In genomic region chr1:238104752-238105151, GRCh38 we compare ENCODE assay signal across 19 cellular contexts.
"Had no signal": no experiment of that assay in that cellular context is flagged by ENCODE, and none has a peak within 500 bp of the region (broad histone marks: within the 10 kb centered on the region; RNA-seq: fewer than 3 reads in every experiment).

No MANE protein-coding gene starts in this region.

- H3K27me3 Mint-ChIP-seq: activated B cell treated with CpG ODN at 0.5 μM for 24 hours; activated CD4-positive, alpha-beta memory T cell treated with anti-CD3 and anti-CD28 coated beads, Interleukin-2, amount 10 ng/mL, durations not matched to agents 7 days and 5 days; activated CD4-positive, alpha-beta T cell treated with anti-CD3 and anti-CD28 coated beads, Interleukin-2, amount 10 ng/mL, durations not matched to agents 7 days and 5 days; activated CD8-positive, alpha-beta memory T cell treated with anti-CD3 and anti-CD28 coated beads, Interleukin-2, amount 10 ng/mL, durations not matched to agents 7 days and 5 days; activated naive CD4-positive, alpha-beta T cell treated with anti-CD3 and anti-CD28 coated beads, Interleukin-2, amount 10 ng/mL, durations not matched to agents 7 days and 5 days; activated naive CD4-positive, alpha-beta T cell treated with anti-CD3 and anti-CD28 coated beads, Interleukin-2, amount 50 U/mL, for 24 hours; activated naive CD8-positive, alpha-beta T cell; activated naive CD8-positive, alpha-beta T cell treated with anti-CD3 and anti-CD28 coated beads, Interleukin-2, amount 10 ng/mL, durations not matched to agents 7 days and 5 days; activated naive CD8-positive, alpha-beta T cell treated with anti-CD3 and anti-CD28 coated beads, Interleukin-2, amount 50 U/mL, for 24 hours; activated T-cell treated with anti-CD3 and anti-CD28 coated beads, Interleukin-2, amount 50 U/mL, for 24 hours; brain; central memory CD8-positive, alpha-beta T cell had no signal

- H3K4me3 Mint-ChIP-seq: activated B cell treated with CpG ODN at 0.5 μM for 24 hours; activated CD4-positive, alpha-beta memory T cell treated with anti-CD3 and anti-CD28 coated beads, Interleukin-2, amount 10 ng/mL, durations not matched to agents 7 days and 5 days; activated CD4-positive, alpha-beta T cell treated with anti-CD3 and anti-CD28 coated beads, Interleukin-2, amount 10 ng/mL, durations not matched to agents 7 days and 5 days; activated CD8-positive, alpha-beta memory T cell treated with anti-CD3 and anti-CD28 coated beads, Interleukin-2, amount 10 ng/mL, durations not matched to agents 7 days and 5 days; activated CD8-positive, alpha-beta T cell treated with anti-CD3 and anti-CD28 coated beads, Interleukin-2, amount 10 ng/mL, durations not matched to agents 7 days and 5 days; activated naive CD4-positive, alpha-beta T cell treated with anti-CD3 and anti-CD28 coated beads, Interleukin-2, amount 10 ng/mL, durations not matched to agents 7 days and 5 days; activated naive CD4-positive, alpha-beta T cell treated with anti-CD3 and anti-CD28 coated beads, Interleukin-2, amount 50 U/mL, for 24 hours; activated naive CD8-positive, alpha-beta T cell; activated naive CD8-positive, alpha-beta T cell treated with anti-CD3 and anti-CD28 coated beads, Interleukin-2, amount 10 ng/mL, durations not matched to agents 7 days and 5 days; activated naive CD8-positive, alpha-beta T cell treated with anti-CD3 and anti-CD28 coated beads, Interleukin-2, amount 50 U/mL, for 24 hours; activated T-cell treated with anti-CD3 and anti-CD28 coated beads, Interleukin-2, amount 50 U/mL, for 24 hours; brain; central memory CD8-positive, alpha-beta T cell; T-helper 1 cell treated with Interleukin-12 subunit alpha and Interleukin-12 subunit beta and Interleukin-4 antibody, amounts not matched to agents 30 μg/mL and 1 μg/mL, for 36 hours; T-helper 2 cell treated with Interferon-gamma antibody and Interleukin-4, amounts not matched to agents 5 μg/mL and 100 μg/mL, for 36 hours had no signal

- H3K36me3 Mint-ChIP-seq: activated CD8-positive, alpha-beta memory T cell treated with anti-CD3 and anti-CD28 coated beads, Interleukin-2, amount 10 ng/mL, durations not matched to agents 7 days and 5 days; activated naive CD4-positive, alpha-beta T cell treated with anti-CD3 and anti-CD28 coated beads, Interleukin-2, amount 10 ng/mL, durations not matched to agents 7 days and 5 days; activated naive CD4-positive, alpha-beta T cell treated with anti-CD3 and anti-CD28 coated beads, Interleukin-2, amount 50 U/mL, for 24 hours; activated naive CD8-positive, alpha-beta T cell; activated naive CD8-positive, alpha-beta T cell treated with anti-CD3 and anti-CD28 coated beads, Interleukin-2, amount 10 ng/mL, durations not matched to agents 7 days and 5 days; brain had no signal

- H3K4me1 ChIP-seq: ascending aorta had no signal

- H3K4me1 Mint-ChIP-seq: activated B cell treated with CpG ODN at 0.5 μM for 24 hours; activated CD4-positive, alpha-beta memory T cell treated with anti-CD3 and anti-CD28 coated beads, Interleukin-2, amount 10 ng/mL, durations not matched to agents 7 days and 5 days; activated CD4-positive, alpha-beta T cell treated with anti-CD3 and anti-CD28 coated beads, Interleukin-2, amount 10 ng/mL, durations not matched to agents 7 days and 5 days; activated CD8-positive, alpha-beta memory T cell treated with anti-CD3 and anti-CD28 coated beads, Interleukin-2, amount 10 ng/mL, durations not matched to agents 7 days and 5 days; activated naive CD4-positive, alpha-beta T cell treated with anti-CD3 and anti-CD28 coated beads, Interleukin-2, amount 10 ng/mL, durations not matched to agents 7 days and 5 days; activated naive CD4-positive, alpha-beta T cell treated with anti-CD3 and anti-CD28 coated beads, Interleukin-2, amount 50 U/mL, for 24 hours; activated naive CD8-positive, alpha-beta T cell treated with anti-CD3 and anti-CD28 coated beads, Interleukin-2, amount 10 ng/mL, durations not matched to agents 7 days and 5 days; activated naive CD8-positive, alpha-beta T cell treated with anti-CD3 and anti-CD28 coated beads, Interleukin-2, amount 50 U/mL, for 24 hours; brain; central memory CD8-positive, alpha-beta T cell had no signal

- H3K36me3 ChIP-seq: ascending aorta, cardiac muscle cell had no signal

- H3K27me3 ChIP-seq: ascending aorta, cardiac muscle cell had no signal

- H3K9me3 Mint-ChIP-seq: activated naive CD4-positive, alpha-beta T cell treated with anti-CD3 and anti-CD28 coated beads, Interleukin-2, amount 50 U/mL, for 24 hours; brain had no signal

- H3K9me3 ChIP-seq: ascending aorta had no signal

- ATAC-seq: activated CD8-positive, alpha-beta memory T cell treated with anti-CD3 and anti-CD28 coated beads, Interleukin-2, amount 10 ng/mL, durations not matched to agents 7 days and 5 days; activated CD8-positive, alpha-beta T cell treated with anti-CD3 and anti-CD28 coated beads, Interleukin-2, amount 10 ng/mL, durations not matched to agents 7 days and 5 days; activated naive CD8-positive, alpha-beta T cell treated with anti-CD3 and anti-CD28 coated beads, Interleukin-2, amount 50 U/mL, for 24 hours had no signal

- H3K27ac Mint-ChIP-seq: activated B cell treated with CpG ODN at 0.5 μM for 24 hours; activated CD4-positive, alpha-beta memory T cell treated with anti-CD3 and anti-CD28 coated beads, Interleukin-2, amount 10 ng/mL, durations not matched to agents 7 days and 5 days; activated CD4-positive, alpha-beta T cell treated with anti-CD3 and anti-CD28 coated beads, Interleukin-2, amount 10 ng/mL, durations not matched to agents 7 days and 5 days; activated CD8-positive, alpha-beta memory T cell treated with anti-CD3 and anti-CD28 coated beads, Interleukin-2, amount 10 ng/mL, durations not matched to agents 7 days and 5 days; activated CD8-positive, alpha-beta T cell treated with anti-CD3 and anti-CD28 coated beads, Interleukin-2, amount 10 ng/mL, durations not matched to agents 7 days and 5 days; activated naive CD4-positive, alpha-beta T cell treated with anti-CD3 and anti-CD28 coated beads, Interleukin-2, amount 10 ng/mL, durations not matched to agents 7 days and 5 days; activated naive CD4-positive, alpha-beta T cell treated with anti-CD3 and anti-CD28 coated beads, Interleukin-2, amount 50 U/mL, for 24 hours; activated naive CD8-positive, alpha-beta T cell; activated naive CD8-positive, alpha-beta T cell treated with anti-CD3 and anti-CD28 coated beads, Interleukin-2, amount 10 ng/mL, durations not matched to agents 7 days and 5 days; activated naive CD8-positive, alpha-beta T cell treated with anti-CD3 and anti-CD28 coated beads, Interleukin-2, amount 50 U/mL, for 24 hours; activated T-cell treated with anti-CD3 and anti-CD28 coated beads, Interleukin-2, amount 50 U/mL, for 24 hours; activated T-helper 2 cell treated with anti-CD3 and anti-CD28 coated beads, Interferon-gamma antibody, Interleukin-2, Interleukin-4, amounts not matched to agents 10 μg/mL and 5 μg/mL and 100 μg/mL, durations not matched to agents 14 hours and 24 hours and 36 hours; brain; T-helper 1 cell treated with Interleukin-12 subunit alpha and Interleukin-12 subunit beta and Interleukin-4 antibody, amounts not matched to agents 30 μg/mL and 1 μg/mL, for 36 hours; T-helper 2 cell treated with Interferon-gamma antibody and Interleukin-4, amounts not matched to agents 5 μg/mL and 100 μg/mL, for 36 hours had no signal

- H3K4me3 ChIP-seq: ascending aorta, cardiac muscle cell had no signal

- H3K27ac ChIP-seq: ascending aorta, cardiac muscle cell, VCaP had no signal
